8 cellular contexts compared by ENCODE assay signal in the genomic region with DNA sequence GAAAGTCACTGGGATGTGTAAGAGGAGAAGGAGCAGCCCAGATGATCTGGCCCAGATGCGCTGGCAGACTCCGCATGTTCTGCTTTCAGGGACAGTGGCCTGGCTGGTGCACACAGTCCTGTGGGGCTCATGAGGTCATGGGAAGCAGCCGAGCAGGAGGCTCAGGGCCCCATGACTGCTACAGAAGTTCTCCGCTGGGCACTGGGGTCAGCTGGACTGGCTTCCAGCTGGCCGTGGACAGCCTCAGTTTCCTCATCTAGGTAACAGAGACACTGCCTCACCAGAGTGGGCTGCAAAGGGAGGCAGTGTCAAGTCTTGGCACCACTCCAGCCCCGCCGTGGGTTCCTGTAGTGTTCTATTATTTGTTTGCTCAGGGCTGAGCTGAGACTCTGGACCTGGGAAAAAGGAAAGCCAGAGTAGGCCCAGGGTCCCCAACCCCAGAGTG. TPM values are rescaled to one million over a fixed set of nuclear protein-coding genes. Genes with fewer than 3 reads are reported as not detected.
A peak's percentile ranks its signal among the peaks of the same experiment; 100 is the strongest.
DNase-seq lines count a peak whose midpoint lies in the region; ATAC-seq and TF ChIP-seq lines count a peak whose summit lies in the region.

No MANE protein-coding gene starts in this region.

- H3K27me3 Mint-ChIP-seq in activated T-cell treated with anti-CD3 and anti-CD28 coated beads, Interleukin-2, amount 50 U/mL, for 4 hours (ENCODE audit: low read depth) = no peaks in the 10 kb centered on the region
- H3K27me3 Mint-ChIP-seq in naive thymus-derived CD4-positive, alpha-beta T cell = no peaks in the 10 kb centered on the region

- H3K27ac ChIP-seq in naive thymus-derived CD4-positive, alpha-beta T cell (ENCODE audit: low read depth, low read length) = peak overlapping the region; percentile 69

- POLR2A ChIA-PET in naive thymus-derived CD4-positive, alpha-beta T cell (lab: Charles Lee) = interaction anchor here (1.5 to 26.4 kb wide), 7 partner anchors 4 to 150 kb away, joined by 6 to 738 read pairs (median 53); partner anchors contain the start of gene MED15

- DNase-seq in activated T-cell treated with anti-CD3 and anti-CD28 coated beads, Interleukin-2, amount 50 U/mL, for 4 hours = no peak
- DNase-seq in activated T-cell treated with anti-CD3 and anti-CD28 coated beads for 4 hours (no peak), fibroblast of mammary gland (ENCODE audit: low read depth) (peak; percentile 92), ureter (ENCODE audit: low spot score) (peak; percentile 73), Kasumi-1 (lab: John Stamatoyannopoulos, UW) (no peak)
- no peak for DNase-seq in naive thymus-derived CD4-positive, alpha-beta T cell
- no peak for DNase-seq in stimulated activated CD8-positive, alpha-beta memory T cell treated with anti-CD3 and anti-CD28 coated beads, Interleukin-4, amount 100 ng/mL, for 48 hours
- DNase-seq in stimulated activated CD4-positive, alpha-beta T cell treated with anti-CD3 and anti-CD28 coated beads, Interleukin-15, amount 100 ng/mL, for 24 hours = no peak

- H3K4me1 Mint-ChIP-seq in activated T-cell treated with anti-CD3 and anti-CD28 coated beads, Interleukin-2, amount 50 U/mL, for 4 hours (ENCODE audit: low read depth) = peaks cover 92% of the 10 kb centered on the region
- peaks cover 56 to 93% (median 89%) of the 10 kb centered on the region in 7 donors for H3K4me1 Mint-ChIP-seq in naive thymus-derived CD4-positive, alpha-beta T cell

- H3K4me3 Mint-ChIP-seq in activated T-cell treated with anti-CD3 and anti-CD28 coated beads, Interleukin-2, amount 50 U/mL, for 4 hours = peak overlapping the region; percentile 79
- H3K4me3 Mint-ChIP-seq in naive thymus-derived CD4-positive, alpha-beta T cell = peak overlapping the region; percentile 67 to 91 (median 86)

- no peaks in the 10 kb centered on the region for H3K9me3 ChIP-seq in naive thymus-derived CD4-positive, alpha-beta T cell (ENCODE audit: control insufficient read depth in 2 of 3, low read length in 3 of 3)

- no peaks in the 10 kb centered on the region for H3K9me3 Mint-ChIP-seq in activated T-cell treated with anti-CD3 and anti-CD28 coated beads, Interleukin-2, amount 50 U/mL, for 4 hours
- peaks cover 0 to 4% (median 0%) of the 10 kb centered on the region in 11 donors for H3K9me3 Mint-ChIP-seq in naive thymus-derived CD4-positive, alpha-beta T cell

- peaks cover 35% of the 10 kb centered on the region for H3K36me3 Mint-ChIP-seq in activated T-cell treated with anti-CD3 and anti-CD28 coated beads, Interleukin-2, amount 50 U/mL, for 4 hours (ENCODE audit: insufficient read depth)
- H3K36me3 Mint-ChIP-seq in naive thymus-derived CD4-positive, alpha-beta T cell = peaks cover 7 to 46% (median 26%) of the 10 kb centered on the region in 5 donors

- H3K27ac Mint-ChIP-seq in naive thymus-derived CD4-positive, alpha-beta T cell = peak overlapping the region; percentile 93 to 100 (median 98)

- no peak overlapping the region for H3K4me3 ChIP-seq in fibroblast of mammary gland (ENCODE audit: control insufficient read depth, low read depth, low read length)
- H3K4me3 ChIP-seq in naive thymus-derived CD4-positive, alpha-beta T cell (ENCODE audit: low read length) = peak overlapping the region; percentile 61

- no peak for ATAC-seq in activated T-cell treated with anti-CD3 and anti-CD28 coated beads, Interleukin-2, amount 50 U/mL, for 4 hours
- no peak for ATAC-seq in naive thymus-derived CD4-positive, alpha-beta T cell

- CTCF ChIA-PET in naive thymus-derived CD4-positive, alpha-beta T cell (lab: Charles Lee) = interaction anchor here (1.4 to 16.7 kb wide), 2 partner anchors 9 to 15 kb away, joined by 4 to 229 read pairs; no protein-coding TSS in a partner anchor

- H3K4me1 ChIP-seq in naive thymus-derived CD4-positive, alpha-beta T cell (ENCODE audit: control insufficient read depth in 2 of 2, insufficient read depth in 2 of 2, low read length in 2 of 2) = peaks cover 92 to 95% of the 10 kb centered on the region in 2 donors

- no peak for TF ChIP-seq CTCF in fibroblast of mammary gland (conservative IDR thresholded peaks at IDR 0.05; ENCODE audit: control insufficient read depth, insufficient read depth, low read depth, low read length)

- intact Hi-C loops in naive thymus-derived CD4-positive, alpha-beta T cell (cut with micrococcal nuclease) = no loop called here

- no peaks in the 10 kb centered on the region for H3K27me3 ChIP-seq in naive thymus-derived CD4-positive, alpha-beta T cell (ENCODE audit: control insufficient read depth in 2 of 2, insufficient read depth in 2 of 2, low read length in 2 of 2)

- H3K36me3 ChIP-seq in naive thymus-derived CD4-positive, alpha-beta T cell (ENCODE audit: control insufficient read depth in 2 of 3, insufficient read depth in 3 of 3, low read length in 3 of 3) = peaks cover 0 to 38% (median 0%) of the 10 kb centered on the region in 3 experiments

RNA-seq across cellular contexts. Expression of gene MED15, which starts 45.1 kb away (rescaled TPM):
- 10 to 100 TPM; 83.2 to 90.5 (median 84.0) TPM for total RNA-seq in activated T-cell treated with anti-CD3 and anti-CD28 coated beads, Interleukin-2, amount 50 U/mL, for 4 hours
- 100 to 1,000 TPM; 169 to 235 (median 201) TPM for total RNA-seq in naive thymus-derived CD4-positive, alpha-beta T cell
- polyA plus RNA-seq in naive thymus-derived CD4-positive, alpha-beta T cell = 10 to 100 TPM; 24.3 to 76.6 TPM
- total RNA-seq in ureter = 119 TPM

RNA-seq across cellular contexts. Expression of gene KLHL22, which starts 56.9 kb away (rescaled TPM):
- 1 to 10 TPM; 4.6 to 5.8 (median 5.7) TPM for total RNA-seq in activated T-cell treated with anti-CD3 and anti-CD28 coated beads, Interleukin-2, amount 50 U/mL, for 4 hours
- total RNA-seq in naive thymus-derived CD4-positive, alpha-beta T cell = 10 to 100 TPM; 31.1 to 71.3 (median 42.0) TPM
- polyA plus RNA-seq in naive thymus-derived CD4-positive, alpha-beta T cell = 10 to 100 TPM; 20.6 to 26.2 TPM
- 26.2 TPM for total RNA-seq in ureter

Comparison
In these comparisons a context has a peak if more than half of its experiments do, and no peak if none do; other contexts are left out.
1. DNase-seq: peak in fibroblast of mammary gland (single experiment) and ureter (single experiment); none in activated T-cell treated with anti-CD3 and anti-CD28 coated beads, Interleukin-2, amount 50 U/mL, for 4 hours (single experiment), activated T-cell treated with anti-CD3 and anti-CD28 coated beads for 4 hours (single experiment), naive thymus-derived CD4-positive, alpha-beta T cell (0 of 9), stimulated activated CD8-positive, alpha-beta memory T cell treated with anti-CD3 and anti-CD28 coated beads, Interleukin-4, amount 100 ng/mL, for 48 hours (single experiment), Kasumi-1 (0 of 2) and stimulated activated CD4-positive, alpha-beta T cell treated with anti-CD3 and anti-CD28 coated beads, Interleukin-15, amount 100 ng/mL, for 24 hours (single experiment).